Comparison of ENCODE assay signal across 9 cellular contexts in the genomic region with DNA sequence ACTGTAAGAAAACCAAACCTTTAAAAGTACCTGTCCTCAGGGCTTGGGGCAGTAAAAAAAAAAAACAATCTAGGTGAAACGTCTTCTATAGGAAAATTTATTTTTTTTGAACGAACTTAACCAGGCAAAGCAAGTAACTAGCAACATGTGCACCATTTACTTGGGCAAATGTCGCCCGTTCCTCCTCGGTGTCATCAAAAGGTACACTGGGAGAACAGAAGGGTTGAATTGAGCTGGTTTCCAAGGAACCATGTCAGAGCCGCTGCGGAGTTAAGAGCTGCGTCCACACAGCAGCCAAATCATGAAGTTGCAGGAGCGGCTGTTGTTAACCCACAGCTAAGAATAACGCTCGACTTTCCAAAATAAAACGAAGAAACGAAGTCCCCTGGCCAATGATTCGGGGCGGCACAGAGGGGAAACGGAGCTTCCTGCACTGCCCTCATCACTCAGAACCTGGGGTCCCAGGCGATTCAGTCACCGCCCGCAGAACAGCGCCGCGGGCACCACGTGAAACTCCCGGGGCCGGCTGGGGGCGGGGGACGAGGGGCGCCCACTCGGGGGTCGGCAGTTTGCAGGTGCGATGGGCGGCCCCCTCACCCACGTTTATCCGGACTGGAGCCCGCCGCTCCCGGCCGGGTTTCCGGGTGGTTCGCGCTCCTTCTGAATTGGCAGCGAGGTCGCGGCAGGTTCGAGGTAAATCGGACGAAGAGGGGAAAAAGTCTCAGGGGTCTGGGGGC. TPM values are rescaled to one million over a fixed set of nuclear protein-coding genes. Genes with fewer than 3 reads are reported as not detected.
A peak's percentile ranks its signal among the peaks of the same experiment; 100 is the strongest.
DNase-seq lines count a peak whose midpoint lies in the region; ATAC-seq and TF ChIP-seq lines count a peak whose summit lies in the region.
"Not testable (repeated sequence)": the region's sequence is repeated elsewhere in the genome, so short reads cannot be mapped to it uniquely, and the experiment has no call there.
"Had no signal": no experiment of that assay in that cellular context is flagged by ENCODE, and none has a peak within 500 bp of the region (broad histone marks: within the 10 kb centered on the region; RNA-seq: fewer than 3 reads in every experiment).

No MANE protein-coding gene starts in this region.

- peak overlapping the region; percentile 52 to 79 (median 66) for H3K4me2 ChIP-seq in BLaER1 treated with 17β-estradiol and CSF1 and Interleukin-3, amounts not matched to agents 10 nM and 100 nM
- H3K4me2 ChIP-seq in mammary epithelial cell (ENCODE audit: insufficient read depth, low read depth, low read length), result peak overlapping the region; percentile 74

- CTCF ChIA-PET in activated CD4-positive, alpha-beta memory T cell treated with anti-CD3 and anti-CD28 coated beads, Interleukin-2, amount 10 ng/mL, durations not matched to agents 7 days and 5 days (lab: Charles Lee); mammary epithelial cell (lab: Charles Lee; ENCODE audit: low non-redundant PET): not testable (repeated sequence)

- 0% methylated on average over 6 of the region's 47 CpGs for WGBS in mammary epithelial cell (ENCODE audit: low coverage, missing lambda C conversion rate)
- WGBS in right cardiac atrium, result under 1% methylated on average over 40 of the region's 47 CpGs

- peak overlapping the region; percentile 72 to 82 (median 78) for H3K4me3 ChIP-seq in BLaER1 treated with 17β-estradiol and CSF1 and Interleukin-3, amounts not matched to agents 10 nM and 100 nM
- H3K4me3 ChIP-seq in MG63, result peak overlapping the region; percentile 50
- peak overlapping the region; percentile 46 to 61 (median 59) for H3K4me3 ChIP-seq in mammary epithelial cell (replicated peaks in 1 of 3; ENCODE audit: insufficient read depth in 1 of 3, low read depth in 2 of 3, low read length in 3 of 3)
- peak overlapping the region; percentile 80 for H3K4me3 ChIP-seq in right cardiac atrium (ENCODE audit: low read length)

- dilution Hi-C loops in mammary epithelial cell (cut with HindIII; ENCODE audit: low sequenced_read_pairs), result not testable (repeated sequence)

- intact Hi-C loops in mammary epithelial cell (cut with micrococcal nuclease); right cardiac atrium (cut with DNase I): not testable (repeated sequence)

- H3K79me2 ChIP-seq in mammary epithelial cell (ENCODE audit: insufficient read depth, low read length), result peaks cover 28% of the 10 kb centered on the region

- peak overlapping the region; percentile 86 to 94 (median 90) for H3K9ac ChIP-seq in BLaER1 treated with 17β-estradiol and CSF1 and Interleukin-3, amounts not matched to agents 10 nM and 100 nM
- H3K9ac ChIP-seq in mammary epithelial cell (ENCODE audit: insufficient read depth, low read length), result peak overlapping the region; percentile 48

- in situ Hi-C loops in mammary epithelial cell (cut with MboI; ENCODE audit: low sequenced_read_pairs in 2 of 2), result not testable (repeated sequence)

- H3K4me1 Mint-ChIP-seq in activated CD4-positive, alpha-beta memory T cell treated with anti-CD3 and anti-CD28 coated beads, Interleukin-2, amount 10 ng/mL, durations not matched to agents 7 days and 5 days, result peaks cover 14% of the 10 kb centered on the region
- H3K4me1 Mint-ChIP-seq in neural crest cell, result not testable (repeated sequence)

- peaks cover 0 to 26% (median 9%) of the 10 kb centered on the region in 11 experiments; a peak in 14 of 22 replicates for H4K20me1 ChIP-seq in BLaER1 treated with 17β-estradiol and CSF1 and Interleukin-3, amounts not matched to agents 10 nM and 100 nM
- H4K20me1 ChIP-seq in mammary epithelial cell (ENCODE audit: insufficient read depth, low read length), result not testable (repeated sequence)

- H3K27ac Mint-ChIP-seq in activated CD4-positive, alpha-beta memory T cell treated with anti-CD3 and anti-CD28 coated beads, Interleukin-2, amount 10 ng/mL, durations not matched to agents 7 days and 5 days, result peak overlapping the region; percentile 69
- H3K27ac Mint-ChIP-seq in neural crest cell (ENCODE audit: unreplicated experiment), result not testable (repeated sequence)

- H3K36me3 Mint-ChIP-seq in activated CD4-positive, alpha-beta memory T cell treated with anti-CD3 and anti-CD28 coated beads, Interleukin-2, amount 10 ng/mL, durations not matched to agents 7 days and 5 days (ENCODE audit: low read depth); neural crest cell (ENCODE audit: low read depth): not testable (repeated sequence)

- not testable (repeated sequence) for BruUV-seq in mammary epithelial cell (replicated peaks; lab: Mats Ljungman, UMichigan)

- H3K4me1 ChIP-seq in BLaER1 treated with 17β-estradiol and CSF1 and Interleukin-3, amounts not matched to agents 10 nM and 100 nM; mammary epithelial cell (ENCODE audit: insufficient read depth, low read length); right cardiac atrium (ENCODE audit: control insufficient read depth, insufficient read depth, low read length): not testable (repeated sequence)

- not testable (repeated sequence) for H3K36me3 ChIP-seq in BLaER1 treated with 17β-estradiol and CSF1 and Interleukin-3, amounts not matched to agents 10 nM and 100 nM; MG63; mammary epithelial cell (ENCODE audit: insufficient read depth, low read length)

- not testable (repeated sequence) for H3K27me3 Mint-ChIP-seq in activated CD4-positive, alpha-beta memory T cell treated with anti-CD3 and anti-CD28 coated beads, Interleukin-2, amount 10 ng/mL, durations not matched to agents 7 days and 5 days; neural crest cell (ENCODE audit: low read depth)

- not testable (repeated sequence) for H3K27me3 ChIP-seq in BLaER1 treated with 17β-estradiol and CSF1 and Interleukin-3, amounts not matched to agents 10 nM and 100 nM; MG63; mammary epithelial cell (ENCODE audit: insufficient read depth, low read length); right cardiac atrium (ENCODE audit: control insufficient read depth, insufficient read depth)

- H2AFZ ChIP-seq in mammary epithelial cell (ENCODE audit: low read depth, low read length), result peak overlapping the region; percentile 63

- H3K9me3 Mint-ChIP-seq in activated CD4-positive, alpha-beta memory T cell treated with anti-CD3 and anti-CD28 coated beads, Interleukin-2, amount 10 ng/mL, durations not matched to agents 7 days and 5 days; neural crest cell: not testable (repeated sequence)

- peak overlapping the region; percentile 89 to 93 (median 91) for H3K27ac ChIP-seq in BLaER1 treated with 17β-estradiol and CSF1 and Interleukin-3, amounts not matched to agents 10 nM and 100 nM
- not testable (repeated sequence) for H3K27ac ChIP-seq in mammary epithelial cell (ENCODE audit: insufficient read depth, low read depth, low read length)
- peak overlapping the region; percentile 90 for H3K27ac ChIP-seq in right cardiac atrium (ENCODE audit: low read length)

- POLR2A ChIA-PET in activated CD4-positive, alpha-beta memory T cell treated with anti-CD3 and anti-CD28 coated beads, Interleukin-2, amount 10 ng/mL, durations not matched to agents 7 days and 5 days (lab: Charles Lee), result not testable (repeated sequence)

- H3K9me3 ChIP-seq in BLaER1 treated with 17β-estradiol and CSF1 and Interleukin-3, amounts not matched to agents 10 nM and 100 nM (replicated peaks in 1 of 11); MG63; mammary epithelial cell (replicated peaks; ENCODE audit: insufficient read depth, low read length); right cardiac atrium (ENCODE audit: control insufficient read depth, low read length): not testable (repeated sequence)

- TF ChIP-seq CTCF in mammary epithelial cell (conservative IDR thresholded peaks at IDR 0.05 in 1 of 2, IDR thresholded peaks at IDR 0.05 in 1 of 2; ENCODE audit: extremely low read depth in 1 of 2, insufficient read depth in 1 of 2, low read depth in 1 of 2, low read length in 2 of 2); neural crest cell (conservative IDR thresholded peaks at IDR 0.05): not testable (repeated sequence)

- DNase-seq in MG63 (peak; percentile 2), mammary epithelial cell (peak; percentile 0), right cardiac atrium (peak; percentile 22 to 71 (median 54)), neural crest cell (ENCODE audit: low read depth, low spot score) (peak; percentile 3)
- DNase-seq in activated CD4-positive, alpha-beta memory T cell treated with anti-CD3 and anti-CD28 coated beads, Interleukin-2, amount 10 ng/mL, durations not matched to agents 7 days and 5 days, result peak; percentile 42
- peak; percentile 15 for DNase-seq in stimulated activated CD8-positive, alpha-beta memory T cell treated with anti-CD3 and anti-CD28 coated beads, Interleukin-4, amount 100 ng/mL, for 24 hours (ENCODE audit: low read depth)

- H3K4me3 Mint-ChIP-seq in activated CD4-positive, alpha-beta memory T cell treated with anti-CD3 and anti-CD28 coated beads, Interleukin-2, amount 10 ng/mL, durations not matched to agents 7 days and 5 days, result peak overlapping the region; percentile 78
- H3K4me3 Mint-ChIP-seq in neural crest cell, result peak overlapping the region; percentile 85

- ATAC-seq in GM21529 (IDR thresholded peaks at IDR 0.05; ENCODE audit: unreplicated experiment), result peak; percentile 9
- not testable (repeated sequence) for ATAC-seq in right cardiac atrium

RNA-seq across cellular contexts. Expression of a gene that starts 53.6 kb away (rescaled TPM):
- total RNA-seq in MG63 (2014; rRNA removed; shearing (Covaris generic); ENCODE audit: low replicate concordance), result 5.0 TPM in 1 of 2 replicates, not detected in the other
- total RNA-seq in activated CD4-positive, alpha-beta memory T cell treated with anti-CD3 and anti-CD28 coated beads, Interleukin-2, amount 10 ng/mL, durations not matched to agents 7 days and 5 days, result 1 to 10 TPM; 2.8 to 3.2 TPM
- total RNA-seq in mammary epithelial cell, result 1 to 10 TPM in 1 of 2 donors, under 1 TPM in 1; 0.85 to 1.7 TPM
- 0.12 TPM for polyA plus RNA-seq in mammary epithelial cell
- not detected for polyA minus RNA-seq in mammary epithelial cell
- total RNA-seq in right cardiac atrium, result 1 to 10 TPM in 1 of 4 donors, under 1 TPM in 3; 0.93 to 2.8 (median 0.96) TPM
- polyA plus RNA-seq in right cardiac atrium, result 0.81 TPM
- 3.6 and 4.6 TPM in 2 replicates for total RNA-seq in neural crest cell
- total RNA-seq: mesenteric fat pad had no signal

Comparison
In these comparisons a context has a peak if more than half of its experiments do, and no peak if none do; other contexts are left out.
1. DNase-seq: peak in every context shown above with its lines; median percentile 54 in right cardiac atrium; 42 in activated CD4-positive, alpha-beta memory T cell treated with anti-CD3 and anti-CD28 coated beads, Interleukin-2, amount 10 ng/mL, durations not matched to agents 7 days and 5 days; 15 in stimulated activated CD8-positive, alpha-beta memory T cell treated with anti-CD3 and anti-CD28 coated beads, Interleukin-4, amount 100 ng/mL, for 24 hours; 3 in neural crest cell; 2 in MG63; 0 in mammary epithelial cell.